ENCODE assay signal across 8 cellular contexts in the genomic region with DNA sequence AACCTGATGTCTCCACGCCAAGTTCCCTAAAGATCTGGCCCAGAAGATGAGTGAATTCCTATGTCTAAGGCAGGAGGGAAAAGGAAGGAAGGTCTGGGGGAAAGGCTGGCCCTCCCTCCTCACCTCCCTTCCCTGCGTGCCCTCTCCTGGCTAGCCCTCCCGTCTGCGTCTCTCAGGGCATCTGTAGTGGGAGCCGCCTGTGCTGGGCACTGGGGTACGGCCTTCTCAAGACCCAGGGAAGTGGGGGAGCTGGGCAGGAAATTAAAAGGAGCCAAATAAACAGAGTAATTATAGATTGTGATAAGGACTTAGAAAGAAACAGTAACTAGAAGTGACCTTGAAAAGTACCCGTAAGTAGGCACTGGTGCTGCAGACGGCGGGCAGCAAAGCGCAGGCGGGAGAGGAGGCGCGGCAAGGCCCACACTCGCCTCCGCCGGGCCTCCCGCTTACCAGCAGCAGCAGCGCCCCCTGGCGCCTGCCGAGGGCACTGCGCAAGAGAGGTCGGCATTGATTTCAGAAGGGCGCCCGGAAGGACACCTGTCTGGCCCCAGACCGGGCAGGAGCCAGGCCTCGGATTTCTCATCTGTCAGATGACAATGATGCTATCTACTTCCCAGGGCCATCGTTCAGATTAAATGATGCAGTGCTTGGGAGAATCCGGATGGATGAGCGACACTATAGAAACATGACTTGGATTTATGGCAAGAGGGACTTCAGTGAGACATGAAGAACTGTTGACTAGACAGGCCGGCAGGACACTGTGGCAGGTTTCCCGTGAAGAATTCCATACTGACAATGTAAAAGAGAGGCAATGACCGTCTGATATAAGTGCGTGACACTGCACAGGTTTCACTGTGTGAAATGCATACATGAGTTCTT. TPM values are rescaled to one million over a fixed set of nuclear protein-coding genes. Genes with fewer than 3 reads are reported as not detected.
A peak's percentile ranks its signal among the peaks of the same experiment; 100 is the strongest.
DNase-seq lines count a peak whose midpoint lies in the region; ATAC-seq and TF ChIP-seq lines count a peak whose summit lies in the region.

No MANE protein-coding gene starts in this region.

- no peak overlapping the region for H3K27ac ChIP-seq in ascending aorta

- H3K9me3 ChIP-seq in ascending aorta = no peaks in the 10 kb centered on the region

- no peaks in the 10 kb centered on the region for H3K27me3 ChIP-seq in ascending aorta

- peak; percentile 97 for ATAC-seq in GM19452 (IDR thresholded peaks at IDR 0.05; ENCODE audit: unreplicated experiment)
- peak; percentile 89 for ATAC-seq in HG03469 (IDR thresholded peaks at IDR 0.05; ENCODE audit: unreplicated experiment)

- peak; percentile 42 to 80 (median 74) for TF ChIP-seq CTCF in ascending aorta (IDR thresholded peaks at IDR 0.05)

- H3K36me3 ChIP-seq in ascending aorta = no peaks in the 10 kb centered on the region

- intact Hi-C loops in ascending aorta (cut with DNase I) = no loop called here

- H3K4me1 ChIP-seq in ascending aorta = peaks cover 0 to 3% of the 10 kb centered on the region in 2 donors

- H3K4me3 ChIP-seq in ascending aorta = no peak overlapping the region

- DNase-seq in CD1c-positive myeloid dendritic cell (ENCODE audit: extremely low spot score) = peak; percentile 77
- peak; percentile 47 for DNase-seq in T-helper 22 cell (ENCODE audit: low read depth)
- peak in 1 of 2 donors; percentile 79 for DNase-seq in ascending aorta (ENCODE audit: low spot score in 2 of 2)
- DNase-seq in iris pigment epithelial cell (ENCODE audit: low read depth) = peak; percentile 58
- peak; percentile 81 to 86 for DNase-seq in stimulated activated CD4-positive, alpha-beta T cell treated with anti-CD3 and anti-CD28 coated beads, Interleukin-2, amount 100 ng/mL, for 24 hours
- DNase-seq in NCI-H345 (lab: John Stamatoyannopoulos, UW) = no peak

RNA-seq across cellular contexts. Expression of a gene that starts 7.3 kb away (rescaled TPM):
- not detected for total RNA-seq in ascending aorta

RNA-seq across cellular contexts. Expression of a gene that starts 31.4 kb away (rescaled TPM):
- 0.53 TPM for total RNA-seq in ascending aorta
